ENCODE assay signal across 31 cellular contexts in genomic region chrX:110183314-110183713, GRCh38.
"Had no signal": no experiment of that assay in that cellular context is flagged by ENCODE, and none has a peak within 500 bp of the region (broad histone marks: within the 10 kb centered on the region; RNA-seq: fewer than 3 reads in every experiment).

No MANE protein-coding gene starts in this region.

- FAIRE-seq: small intestine had no signal

- H3K4me1 Mint-ChIP-seq: stimulated activated memory B cell treated with anti-CD40 and anti-IgM and Interleukin-4, amounts not matched to agents 10 μg/mL and 1 μg/mL and 100 μg/mL, for 72 hours had no signal

- H3K27me3 ChIP-seq: neural progenitor cell, ovary, right lobe of liver, sigmoid colon, suprapubic skin, testis, tibial artery, transverse colon, upper lobe of right lung, uterus had no signal

- H3K9ac ChIP-seq: neural progenitor cell, parathyroid adenoma had no signal

- ATAC-seq: natural killer cell; psoas muscle; right lobe of liver; stimulated activated memory B cell treated with anti-CD40 and anti-IgM and Interleukin-4, amounts not matched to agents 10 μg/mL and 1 μg/mL and 100 μg/mL, for 72 hours; stimulated activated naive CD8-positive, alpha-beta T cell treated with anti-CD3 and anti-CD28 coated beads, Interleukin-15, amount 100 ng/mL, for 72 hours; stimulated activated naive CD8-positive, alpha-beta T cell treated with anti-CD3 and anti-CD28 coated beads, Interleukin-15, Interleukin-2, amounts not matched to agents 100 U/mL and 50 U/mL, for 24 hours; upper lobe of right lung had no signal

- H3K9me3 ChIP-seq: ovary, right lobe of liver, sigmoid colon, suprapubic skin, testis, tibial artery, transverse colon, upper lobe of right lung, uterus had no signal

- H3K27ac ChIP-seq: neural progenitor cell, ovary, parathyroid adenoma, psoas muscle, right lobe of liver, sigmoid colon, suprapubic skin, testis, tibial artery, transverse colon, upper lobe of right lung, uterus had no signal

- H3K36me3 Mint-ChIP-seq: natural killer cell had no signal

- H3K4me3 ChIP-seq: neural progenitor cell, ovary, psoas muscle, right lobe of liver, sigmoid colon, spleen, suprapubic skin, testis, tibial artery, transverse colon, upper lobe of right lung, uterus had no signal

- H3K9me3 Mint-ChIP-seq: natural killer cell had no signal

- H3K4me3 Mint-ChIP-seq: natural killer cell; nephron; neural progenitor cell; stimulated activated memory B cell treated with anti-CD40 and anti-IgM and Interleukin-4, amounts not matched to agents 10 μg/mL and 1 μg/mL and 100 μg/mL, for 72 hours; stimulated activated naive CD8-positive, alpha-beta T cell treated with anti-CD3 and anti-CD28 coated beads, Interleukin-15, amount 100 ng/mL, for 72 hours; type B pancreatic cell had no signal

- H3K4me2 ChIP-seq: neural progenitor cell had no signal

- H3K27ac Mint-ChIP-seq: natural killer cell; nephron; neural progenitor cell; progenitor cell of endocrine pancreas; stimulated activated memory B cell treated with anti-CD40 and anti-IgM and Interleukin-4, amounts not matched to agents 10 μg/mL and 1 μg/mL and 100 μg/mL, for 72 hours; stimulated activated naive CD8-positive, alpha-beta T cell treated with anti-CD3 and anti-CD28 coated beads, Interleukin-15, amount 100 ng/mL, for 72 hours; type B pancreatic cell had no signal

- H2AFZ ChIP-seq: neural progenitor cell, parathyroid adenoma had no signal

- DNase-seq: natural killer cell; occipital lobe; ovary; posterior cingulate gyrus; psoas muscle; right cardiac atrium; right lobe of liver; sigmoid colon; small intestine; stimulated activated CD4-positive, alpha-beta T cell treated with anti-CD3 and anti-CD28 coated beads, Interleukin-12 subunit alpha, Interleukin-12 subunit beta, amount 100 ng/mL, for 4 hours; stimulated activated CD4-positive, alpha-beta T cell treated with anti-CD3 and anti-CD28 coated beads, Interleukin-1b, Interleukin-23, amount 100 ng/mL, for 48 hours; stimulated activated CD4-positive, alpha-beta T cell treated with anti-CD3 and anti-CD28 coated beads, Interleukin-4, amount 100 ng/mL, for 1 hour; stimulated activated CD4-positive, alpha-beta T cell treated with anti-CD3 and anti-CD28 coated beads, Interleukin-4, amount 100 ng/mL, for 4 hours; stimulated activated CD8-positive, alpha-beta memory T cell treated with anti-CD3 and anti-CD28 coated beads, Interleukin-4, amount 100 ng/mL, for 48 hours; stimulated activated naive CD4-positive, alpha-beta T cell; stimulated activated naive CD8-positive, alpha-beta T cell treated with anti-CD3 and anti-CD28 coated beads, Interleukin-15, amount 100 ng/mL, for 72 hours; stimulated activated naive CD8-positive, alpha-beta T cell treated with anti-CD3 and anti-CD28 coated beads, Interleukin-15, Interleukin-2, amounts not matched to agents 100 U/mL and 50 U/mL, for 24 hours; substantia nigra; testis; tibial artery; transverse colon; upper lobe of right lung; uterus had no signal

- H3K27me3 Mint-ChIP-seq: progenitor cell of endocrine pancreas; stimulated activated memory B cell treated with anti-CD40 and anti-IgM and Interleukin-4, amounts not matched to agents 10 μg/mL and 1 μg/mL and 100 μg/mL, for 72 hours; stimulated activated naive CD8-positive, alpha-beta T cell treated with anti-CD3 and anti-CD28 coated beads, Interleukin-15, amount 100 ng/mL, for 72 hours; type B pancreatic cell had no signal

- H3K36me3 ChIP-seq: neural progenitor cell, ovary, right lobe of liver, sigmoid colon, spleen, suprapubic skin, tibial artery, transverse colon, upper lobe of right lung, uterus had no signal

- H3K79me2 ChIP-seq: parathyroid adenoma had no signal

- H3K4me1 ChIP-seq: neural progenitor cell, parathyroid adenoma, psoas muscle, right lobe of liver, testis, transverse colon, upper lobe of right lung, uterus had no signal
